ENCODE assay signal across 1 cellular context in genomic region chr1:197400522-197400902, GRCh38.
TF ChIP-seq lines count a peak whose summit lies in the region.

No MANE protein-coding gene starts in this region.

TF ChIP-seq in HEK293, 187 proteins besides CTCF, POLR2A, EP300 and RAD21 (continued from another document):
- TF ChIP-seq ZNF324 (tag by site-specific recombination; IDR thresholded peaks at IDR 0.05) (no peak), TCF7L2 (IDR thresholded peaks at IDR 0.05; ENCODE audit: borderline replicate concordance, low read depth, low read length) (0 out of 2 replicates have a peak, but pooled peaks have one; percentile 26), ZNF221 (tag by site-specific recombination; IDR thresholded peaks at IDR 0.05; ENCODE audit: borderline replicate concordance) (no peak)
- TF ChIP-seq, protein P1, sequence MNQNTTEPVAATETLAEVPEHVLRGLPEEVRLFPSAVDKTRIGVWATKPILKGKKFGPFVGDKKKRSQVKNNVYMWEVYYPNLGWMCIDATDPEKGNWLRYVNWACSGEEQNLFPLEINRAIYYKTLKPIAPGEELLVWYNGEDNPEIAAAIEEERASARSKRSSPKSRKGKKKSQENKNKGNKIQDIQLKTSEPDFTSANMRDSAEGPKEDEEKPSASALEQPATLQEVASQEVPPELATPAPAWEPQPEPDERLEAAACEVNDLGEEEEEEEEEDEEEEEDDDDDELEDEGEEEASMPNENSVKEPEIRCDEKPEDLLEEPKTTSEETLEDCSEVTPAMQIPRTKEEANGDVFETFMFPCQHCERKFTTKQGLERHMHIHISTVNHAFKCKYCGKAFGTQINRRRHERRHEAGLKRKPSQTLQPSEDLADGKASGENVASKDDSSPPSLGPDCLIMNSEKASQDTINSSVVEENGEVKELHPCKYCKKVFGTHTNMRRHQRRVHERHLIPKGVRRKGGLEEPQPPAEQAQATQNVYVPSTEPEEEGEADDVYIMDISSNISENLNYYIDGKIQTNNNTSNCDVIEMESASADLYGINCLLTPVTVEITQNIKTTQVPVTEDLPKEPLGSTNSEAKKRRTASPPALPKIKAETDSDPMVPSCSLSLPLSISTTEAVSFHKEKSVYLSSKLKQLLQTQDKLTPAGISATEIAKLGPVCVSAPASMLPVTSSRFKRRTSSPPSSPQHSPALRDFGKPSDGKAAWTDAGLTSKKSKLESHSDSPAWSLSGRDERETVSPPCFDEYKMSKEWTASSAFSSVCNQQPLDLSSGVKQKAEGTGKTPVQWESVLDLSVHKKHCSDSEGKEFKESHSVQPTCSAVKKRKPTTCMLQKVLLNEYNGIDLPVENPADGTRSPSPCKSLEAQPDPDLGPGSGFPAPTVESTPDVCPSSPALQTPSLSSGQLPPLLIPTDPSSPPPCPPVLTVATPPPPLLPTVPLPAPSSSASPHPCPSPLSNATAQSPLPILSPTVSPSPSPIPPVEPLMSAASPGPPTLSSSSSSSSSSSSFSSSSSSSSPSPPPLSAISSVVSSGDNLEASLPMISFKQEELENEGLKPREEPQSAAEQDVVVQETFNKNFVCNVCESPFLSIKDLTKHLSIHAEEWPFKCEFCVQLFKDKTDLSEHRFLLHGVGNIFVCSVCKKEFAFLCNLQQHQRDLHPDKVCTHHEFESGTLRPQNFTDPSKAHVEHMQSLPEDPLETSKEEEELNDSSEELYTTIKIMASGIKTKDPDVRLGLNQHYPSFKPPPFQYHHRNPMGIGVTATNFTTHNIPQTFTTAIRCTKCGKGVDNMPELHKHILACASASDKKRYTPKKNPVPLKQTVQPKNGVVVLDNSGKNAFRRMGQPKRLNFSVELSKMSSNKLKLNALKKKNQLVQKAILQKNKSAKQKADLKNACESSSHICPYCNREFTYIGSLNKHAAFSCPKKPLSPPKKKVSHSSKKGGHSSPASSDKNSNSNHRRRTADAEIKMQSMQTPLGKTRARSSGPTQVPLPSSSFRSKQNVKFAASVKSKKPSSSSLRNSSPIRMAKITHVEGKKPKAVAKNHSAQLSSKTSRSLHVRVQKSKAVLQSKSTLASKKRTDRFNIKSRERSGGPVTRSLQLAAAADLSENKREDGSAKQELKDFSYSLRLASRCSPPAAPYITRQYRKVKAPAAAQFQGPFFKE (tag by site-specific recombination; IDR thresholded peaks at IDR 0.05; ENCODE audit: borderline replicate concordance), result no peak
